In the genomic region with DNA sequence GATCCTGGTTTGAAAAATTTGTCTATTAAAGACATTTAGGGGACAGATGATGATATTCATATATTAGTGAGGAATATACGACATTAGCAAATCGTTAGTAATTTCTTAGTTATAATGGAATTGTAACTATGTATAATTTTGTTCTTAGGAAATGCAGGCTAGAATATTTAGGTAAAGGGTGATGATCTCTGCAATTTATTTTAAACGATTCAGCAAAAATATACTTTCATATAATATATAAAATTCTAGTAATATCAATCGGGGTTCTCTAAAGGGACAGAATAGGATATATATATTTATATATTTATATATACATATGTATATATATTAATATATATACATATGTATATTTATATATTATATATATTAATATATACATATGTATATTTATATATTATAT, we compare ENCODE assay signal across 28 cellular contexts.
"Had no signal": no experiment of that assay in that cellular context is flagged by ENCODE, and none has a peak within 500 bp of the region (broad histone marks: within the 10 kb centered on the region; RNA-seq: fewer than 3 reads in every experiment).

No MANE protein-coding gene starts in this region.

- H3K4me1 ChIP-seq: colonic mucosa, gastrocnemius medialis, left lung, parathyroid adenoma, stomach, thyroid gland had no signal

- DNase-seq: colonic mucosa; effector CD8-positive, alpha-beta T cell; endodermal cell; foreskin fibroblast; gastrocnemius medialis; head of caudate nucleus; left cardiac atrium; left lung; mesenchymal stem cell; mucosa of descending colon; naive B cell; stimulated activated CD4-positive, alpha-beta T cell treated with anti-CD3 and anti-CD28 coated beads, Interleukin-2, amount 100 ng/mL, for 24 hours; stimulated activated CD4-positive, alpha-beta T cell treated with anti-CD3 and anti-CD28 coated beads, Interleukin-4, amount 100 ng/mL, for 24 hours; stimulated activated naive CD4-positive, alpha-beta T cell treated with Interleukin-2 at 50 U/mL for 16 hours; stomach; thyroid gland had no signal

- ATAC-seq: esophagus mucosa; gastrocnemius medialis; left cardiac atrium; left lung; mucosa of descending colon; natural killer cell treated with Interleukin-12 subunit alpha and Interleukin-12 subunit beta and Interleukin-15 and Interleukin-18, amount 100 ng/mL, for 72 hours; sciatic nerve; stimulated activated effector memory CD8-positive, alpha-beta T cell treated with anti-CD3 and anti-CD28 coated beads, Interleukin-12 subunit alpha, Interleukin-12 subunit beta, amount 100 ng/mL, for 72 hours had no signal

- H3K9ac ChIP-seq: parathyroid adenoma had no signal

- H2AFZ ChIP-seq: parathyroid adenoma had no signal

- H3K4me3 ChIP-seq: colonic mucosa, gastrocnemius medialis, left lung, mucosa of descending colon, stomach, thyroid gland had no signal

- H3K36me3 ChIP-seq: colonic mucosa, gastrocnemius medialis, left lung, neutrophil, stomach, thyroid gland had no signal

- H3K27me3 Mint-ChIP-seq: dendritic cell treated with granulocyte-macrophage colony-stimulating factor and Interleukin-4, amounts not matched to agents 40 ng/mL and 50 ng/mL, for 4 days; naive B cell; natural killer cell treated with Interleukin-12 subunit alpha and Interleukin-12 subunit beta and Interleukin-15 and Interleukin-18, amount 100 ng/mL, for 72 hours; progenitor cell of endocrine pancreas had no signal

- H3K4me1 Mint-ChIP-seq: endodermal cell; mesothelial cell of epicardium; naive B cell; stimulated activated effector memory CD8-positive, alpha-beta T cell treated with anti-CD3 and anti-CD28 coated beads, Interleukin-12 subunit alpha, Interleukin-12 subunit beta, amount 100 ng/mL, for 72 hours had no signal

- H3K79me2 ChIP-seq: parathyroid adenoma had no signal

- H3K27ac Mint-ChIP-seq: dendritic cell treated with granulocyte-macrophage colony-stimulating factor and Interleukin-4, amounts not matched to agents 40 ng/mL and 50 ng/mL, for 4 days; endodermal cell; mesothelial cell of epicardium; naive B cell; natural killer cell treated with Interleukin-12 subunit alpha and Interleukin-12 subunit beta and Interleukin-15 and Interleukin-18, amount 100 ng/mL, for 72 hours; progenitor cell of endocrine pancreas; stimulated activated effector memory CD8-positive, alpha-beta T cell treated with anti-CD3 and anti-CD28 coated beads, Interleukin-12 subunit alpha, Interleukin-12 subunit beta, amount 100 ng/mL, for 72 hours; type B pancreatic cell had no signal

- H3K36me3 Mint-ChIP-seq: mesothelial cell of epicardium; naive B cell; natural killer cell treated with Interleukin-12 subunit alpha and Interleukin-12 subunit beta and Interleukin-15 and Interleukin-18, amount 100 ng/mL, for 72 hours; stimulated activated effector memory CD8-positive, alpha-beta T cell treated with anti-CD3 and anti-CD28 coated beads, Interleukin-12 subunit alpha, Interleukin-12 subunit beta, amount 100 ng/mL, for 72 hours; type B pancreatic cell had no signal

- H3K27ac ChIP-seq: colonic mucosa, epithelial cell of prostate, gastrocnemius medialis, left lung, neutrophil, parathyroid adenoma, stomach, thyroid gland had no signal

- H3K9me3 ChIP-seq: colonic mucosa, gastrocnemius medialis, left lung, mucosa of descending colon, neutrophil, stomach, thyroid gland had no signal

- H3K9me3 Mint-ChIP-seq: endodermal cell; natural killer cell treated with Interleukin-12 subunit alpha and Interleukin-12 subunit beta and Interleukin-15 and Interleukin-18, amount 100 ng/mL, for 72 hours; stimulated activated effector memory CD8-positive, alpha-beta T cell treated with anti-CD3 and anti-CD28 coated beads, Interleukin-12 subunit alpha, Interleukin-12 subunit beta, amount 100 ng/mL, for 72 hours had no signal

- H3K27me3 ChIP-seq: colonic mucosa, gastrocnemius medialis, left lung, neutrophil, stomach, thyroid gland had no signal

- H3K4me3 Mint-ChIP-seq: dendritic cell treated with granulocyte-macrophage colony-stimulating factor and Interleukin-4, amounts not matched to agents 40 ng/mL and 50 ng/mL, for 4 days; endodermal cell; mesothelial cell of epicardium; naive B cell; natural killer cell treated with Interleukin-12 subunit alpha and Interleukin-12 subunit beta and Interleukin-15 and Interleukin-18, amount 100 ng/mL, for 72 hours; neural crest cell; stimulated activated effector memory CD8-positive, alpha-beta T cell treated with anti-CD3 and anti-CD28 coated beads, Interleukin-12 subunit alpha, Interleukin-12 subunit beta, amount 100 ng/mL, for 72 hours; type B pancreatic cell had no signal
